Comparison of ENCODE assay signal across 16 cellular contexts in the genomic region with DNA sequence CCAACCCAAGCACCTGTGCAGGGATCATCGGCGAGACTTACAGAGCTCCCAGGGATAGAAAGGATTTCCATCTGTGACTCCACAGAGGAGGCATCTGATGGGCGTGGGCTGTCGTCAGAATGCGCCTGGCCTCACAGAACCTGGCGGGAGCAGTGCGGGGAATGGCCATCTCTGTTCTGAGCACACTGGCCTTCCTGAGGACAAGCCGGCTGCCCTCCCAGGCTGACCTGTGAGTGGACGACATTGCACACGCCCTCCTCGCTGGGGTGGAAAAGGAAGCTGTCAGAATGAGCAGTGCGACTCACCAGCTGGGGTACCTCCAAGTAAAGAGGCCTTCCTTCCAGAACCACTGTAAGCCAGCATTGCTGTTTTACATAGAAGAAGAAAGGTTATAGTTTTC.
DNase-seq lines count a peak whose midpoint lies in the region; ATAC-seq and TF ChIP-seq lines count a peak whose summit lies in the region.
"Had no signal": no experiment of that assay in that cellular context is flagged by ENCODE, and none has a peak within 500 bp of the region (broad histone marks: within the 10 kb centered on the region; RNA-seq: fewer than 3 reads in every experiment).

No MANE protein-coding gene starts in this region.

- TF ChIP-seq RAD21 in IMR-90 (IDR thresholded peaks at IDR 0.05; ENCODE audit: low read length) = no peak

- no peak overlapping the region for H4K8ac ChIP-seq in IMR-90 (ENCODE audit: low read depth in 2 of 2, low read length in 2 of 2)

- no peak overlapping the region for H4K5ac ChIP-seq in IMR-90 (ENCODE audit: low read depth, low read length)

- peak; percentile 68 for ATAC-seq in IMR-90 (ENCODE audit: low read depth)
- ATAC-seq: A549 had no signal

- BruUV-seq in IMR-90 (replicated peaks; lab: Mats Ljungman, UMichigan) = no TSS peak

- no peak overlapping the region for H3K27ac ChIP-seq in IMR-90 (ENCODE audit: insufficient read depth, low read length)
- H3K27ac ChIP-seq: A549 had no signal

- intact Hi-C loops in IMR-90 (cut with micrococcal nuclease) = no loop called here
- intact Hi-C loops in activated T-helper 1 cell treated with anti-CD3 and anti-CD28 coated beads, Interleukin-12 subunit alpha, Interleukin-12 subunit beta, Interleukin-2, Interleukin-4 antibody, amounts not matched to agents 30 ng/mL and 10 ng/mL and 1 ng/mL, durations not matched to agents 14 hours and 24 hours and 36 hours (cut with micrococcal nuclease) = no loop called here

- no peak overlapping the region for H3K4me3 Mint-ChIP-seq in endothelial cell (ENCODE audit: unreplicated experiment)
- no peak overlapping the region for H3K4me3 Mint-ChIP-seq in activated T-helper 1 cell treated with anti-CD3 and anti-CD28 coated beads, Interleukin-12 subunit alpha, Interleukin-12 subunit beta, Interleukin-2, Interleukin-4 antibody, amounts not matched to agents 30 ng/mL and 10 ng/mL and 1 ng/mL, durations not matched to agents 14 hours and 24 hours and 36 hours
- H3K4me3 Mint-ChIP-seq: B cell; CD4-positive, alpha-beta memory T cell; H9; IgD-negative memory B cell had no signal

- H2BK120ac ChIP-seq in IMR-90 (ENCODE audit: low read depth, low read length) = no peak overlapping the region

- H3K4me3 ChIP-seq in IMR-90 (ENCODE audit: insufficient read depth, low read depth, low read length) (no peak overlapping the region), fibroblast of mammary gland (ENCODE audit: control insufficient read depth, low read depth, low read length) (no peak overlapping the region)
- H3K4me3 ChIP-seq: A549 had no signal

- peaks cover 5% of the 10 kb centered on the region for H3K9me3 Mint-ChIP-seq in endothelial cell (ENCODE audit: unreplicated experiment)
- peaks cover 6% of the 10 kb centered on the region for H3K9me3 Mint-ChIP-seq in activated T-helper 1 cell treated with anti-CD3 and anti-CD28 coated beads, Interleukin-12 subunit alpha, Interleukin-12 subunit beta, Interleukin-2, Interleukin-4 antibody, amounts not matched to agents 30 ng/mL and 10 ng/mL and 1 ng/mL, durations not matched to agents 14 hours and 24 hours and 36 hours

- H2BK20ac ChIP-seq in IMR-90 (ENCODE audit: low read depth, low read length) = no peak overlapping the region

- H3K4me1 Mint-ChIP-seq in endothelial cell (ENCODE audit: unreplicated experiment) = peaks cover 21% of the 10 kb centered on the region
- H3K4me1 Mint-ChIP-seq in activated T-helper 1 cell treated with anti-CD3 and anti-CD28 coated beads, Interleukin-12 subunit alpha, Interleukin-12 subunit beta, Interleukin-2, Interleukin-4 antibody, amounts not matched to agents 30 ng/mL and 10 ng/mL and 1 ng/mL, durations not matched to agents 14 hours and 24 hours and 36 hours (ENCODE audit: low read depth) = peaks cover 5% of the 10 kb centered on the region
- H3K4me1 Mint-ChIP-seq: B cell had no signal

- H3K4ac ChIP-seq in IMR-90 (ENCODE audit: low read depth, low read length) = 0 out of 2 replicates have a peak overlapping the region, but pooled peaks have one; percentile 6

- peaks cover 2% of the 10 kb centered on the region; the same call in 1 of the 2 replicates for H3K4me1 ChIP-seq in IMR-90 (ENCODE audit: control insufficient read depth, insufficient read depth, low read length)
- H3K4me1 ChIP-seq: A549 had no signal

- POLR2A ChIA-PET in IMR-90 (lab: Charles Lee; ENCODE audit: unreplicated experiment) = no interaction called here

- WGBS in IMR-90 (ENCODE audit: extremely low coverage in 2 of 2, insufficient read length in 1 of 2), 2 experiments = 100% methylated on average over 1 of the region's 12 CpGs; no CpG with 5 or more reads in 1 of the 2 experiments

- TF ChIP-seq POLR2A in IMR-90 (IDR thresholded peaks at IDR 0.05; ENCODE audit: low read depth, low read length) = no peak

- peak overlapping the region; percentile 51; the same call in 1 of the 2 replicates for H2AK5ac ChIP-seq in IMR-90 (ENCODE audit: low read depth, low read length)

- H3K27ac Mint-ChIP-seq in endothelial cell (ENCODE audit: unreplicated experiment) = no peak overlapping the region
- H3K27ac Mint-ChIP-seq in activated T-helper 1 cell treated with anti-CD3 and anti-CD28 coated beads, Interleukin-12 subunit alpha, Interleukin-12 subunit beta, Interleukin-2, Interleukin-4 antibody, amounts not matched to agents 30 ng/mL and 10 ng/mL and 1 ng/mL, durations not matched to agents 14 hours and 24 hours and 36 hours = no peak overlapping the region
- H3K27ac Mint-ChIP-seq: B cell; CD4-positive, alpha-beta memory T cell; H9; IgD-negative memory B cell had no signal

- no peak overlapping the region for H2BK5ac ChIP-seq in IMR-90 (ENCODE audit: low read depth, low read length, poor library complexity, severe bottlenecking)

- peaks cover 2% of the 10 kb centered on the region; the same call in 1 of the 2 replicates for H3K27me3 ChIP-seq in IMR-90 (ENCODE audit: control insufficient read depth, insufficient read depth, low read length)

- H4K20me1 ChIP-seq in IMR-90 (ENCODE audit: insufficient read depth, low read length) = no peaks in the 10 kb centered on the region

- H2BK15ac ChIP-seq in IMR-90 (ENCODE audit: low read depth, low read length) = no peak overlapping the region

- dilution Hi-C loops in IMR-90 (cut with HindIII; ENCODE audit: low sequenced_read_pairs, unreplicated experiment) = no loop called here

- no peak overlapping the region for H3K9ac ChIP-seq in IMR-90 (ENCODE audit: low read depth, low read length)

- H3K79me1 ChIP-seq in IMR-90 (ENCODE audit: low read depth in 1 of 2, low read length in 2 of 2) = no peaks in the 10 kb centered on the region

- H3K36me3 Mint-ChIP-seq in endothelial cell (ENCODE audit: low read depth, unreplicated experiment) = peaks cover 9% of the 10 kb centered on the region
- no peaks in the 10 kb centered on the region for H3K36me3 Mint-ChIP-seq in activated T-helper 1 cell treated with anti-CD3 and anti-CD28 coated beads, Interleukin-12 subunit alpha, Interleukin-12 subunit beta, Interleukin-2, Interleukin-4 antibody, amounts not matched to agents 30 ng/mL and 10 ng/mL and 1 ng/mL, durations not matched to agents 14 hours and 24 hours and 36 hours (ENCODE audit: low read depth)
- H3K36me3 Mint-ChIP-seq: CD4-positive, alpha-beta memory T cell; IgD-negative memory B cell had no signal

- in situ Hi-C loops in IMR-90 (cut with MboI; ENCODE audit: low sequenced_read_pairs) = no loop called here

- no peak overlapping the region for H3K23ac ChIP-seq in IMR-90 (ENCODE audit: low read depth, low read length)

- H3K27me3 Mint-ChIP-seq in endothelial cell (ENCODE audit: unreplicated experiment) = no peaks in the 10 kb centered on the region
- peaks cover 14% of the 10 kb centered on the region for H3K27me3 Mint-ChIP-seq in activated T-helper 1 cell treated with anti-CD3 and anti-CD28 coated beads, Interleukin-12 subunit alpha, Interleukin-12 subunit beta, Interleukin-2, Interleukin-4 antibody, amounts not matched to agents 30 ng/mL and 10 ng/mL and 1 ng/mL, durations not matched to agents 14 hours and 24 hours and 36 hours (ENCODE audit: insufficient read depth)

- H4K91ac ChIP-seq in IMR-90 (ENCODE audit: insufficient read depth, low read depth, low read length) = no peak overlapping the region

- CTCF ChIA-PET in IMR-90 (lab: Yijun Ruan, JAX) = no interaction called here

- peaks cover 4% of the 10 kb centered on the region for H3K9me3 ChIP-seq in IMR-90 (ENCODE audit: control insufficient read depth, insufficient read depth, low read length)

- no peak overlapping the region for H3K18ac ChIP-seq in IMR-90 (ENCODE audit: low read depth, low read length)

- H3K4me2 ChIP-seq in IMR-90 (ENCODE audit: low read depth, low read length) = no peak overlapping the region
- H3K4me2 ChIP-seq: A549 had no signal

- peak overlapping the region; percentile 15 for H2AK9ac ChIP-seq in IMR-90 (replicated peaks; ENCODE audit: low read depth, low read length, poor library complexity)

- DNase-seq in NCI-H510A (lab: John Stamatoyannopoulos, UW) (peak; percentile 21), NCI-H510A treated with DMSO at 0.1 percent for 48 hours (lab: John Stamatoyannopoulos, UW) (no peak), IMR-90 (peak; percentile 71), fibroblast of mammary gland (ENCODE audit: low read depth) (peak; percentile 53), AG08396 (ENCODE audit: low spot score) (no peak), SHP77 treated with DMSO at 0.1 percent for 48 hours (lab: John Stamatoyannopoulos, UW) (no peak), endothelial cell (ENCODE audit: low spot score) (no peak)
- DNase-seq in activated T-helper 1 cell treated with anti-CD3 and anti-CD28 coated beads, Interleukin-12 subunit alpha, Interleukin-12 subunit beta, Interleukin-2, Interleukin-4 antibody, amounts not matched to agents 30 ng/mL and 10 ng/mL and 1 ng/mL, durations not matched to agents 14 hours and 24 hours and 36 hours (ENCODE audit: low spot score) = no peak
- DNase-seq: CD4-positive, alpha-beta memory T cell; H9; NCI-H1417; NCI-H2081; NCI-H2227 treated with DMSO at 0.1 percent for 48 hours had no signal

- H3K14ac ChIP-seq in IMR-90 (replicated peaks; ENCODE audit: low read depth, low read length) = no peak overlapping the region

- TF ChIP-seq CTCF in IMR-90 (conservative IDR thresholded peaks at IDR 0.05; ENCODE audit: low read depth, low read length) = no peak
- no peak for TF ChIP-seq CTCF in fibroblast of mammary gland (conservative IDR thresholded peaks at IDR 0.05; ENCODE audit: control insufficient read depth, insufficient read depth, low read depth, low read length)
- TF ChIP-seq CTCF in endothelial cell (IDR thresholded peaks at IDR 0.05; ENCODE audit: unreplicated experiment) = no peak

- peak overlapping the region; percentile 65 for H2AFZ ChIP-seq in IMR-90 (replicated peaks; ENCODE audit: low read length, poor library complexity)

- H3K56ac ChIP-seq in IMR-90 (ENCODE audit: extremely low read depth, insufficient read depth, low read length) = no peak overlapping the region

- peaks cover 3% of the 10 kb centered on the region; the same call in 1 of the 2 replicates for H3K9me1 ChIP-seq in IMR-90 (ENCODE audit: insufficient read depth, low read length)

- no peaks in the 10 kb centered on the region for H3K36me3 ChIP-seq in IMR-90 (ENCODE audit: control insufficient read depth, insufficient read depth, low read length)

TF ChIP-seq in IMR-90, 13 proteins besides CTCF, POLR2A, EP300 and RAD21 (continues in another document):
- TF ChIP-seq MXI1 (IDR thresholded peaks at IDR 0.05; ENCODE audit: borderline replicate concordance, low read depth, low read length) = no peak
- TF ChIP-seq BHLHE40 (IDR thresholded peaks at IDR 0.05; ENCODE audit: low read depth, low read length) = no peak
- TF ChIP-seq, protein P1, sequence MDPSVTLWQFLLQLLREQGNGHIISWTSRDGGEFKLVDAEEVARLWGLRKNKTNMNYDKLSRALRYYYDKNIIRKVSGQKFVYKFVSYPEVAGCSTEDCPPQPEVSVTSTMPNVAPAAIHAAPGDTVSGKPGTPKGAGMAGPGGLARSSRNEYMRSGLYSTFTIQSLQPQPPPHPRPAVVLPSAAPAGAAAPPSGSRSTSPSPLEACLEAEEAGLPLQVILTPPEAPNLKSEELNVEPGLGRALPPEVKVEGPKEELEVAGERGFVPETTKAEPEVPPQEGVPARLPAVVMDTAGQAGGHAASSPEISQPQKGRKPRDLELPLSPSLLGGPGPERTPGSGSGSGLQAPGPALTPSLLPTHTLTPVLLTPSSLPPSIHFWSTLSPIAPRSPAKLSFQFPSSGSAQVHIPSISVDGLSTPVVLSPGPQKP (IDR thresholded peaks at IDR 0.05; ENCODE audit: borderline replicate concordance, low read depth, low read length) = no peak

Comparison
In these comparisons a context has a peak if more than half of its experiments do, and no peak if none do; other contexts are left out.
1. DNase-seq: peak in NCI-H510A (single experiment), IMR-90 (single experiment) and fibroblast of mammary gland (single experiment); none in NCI-H510A treated with DMSO at 0.1 percent for 48 hours (single experiment), AG08396 (single experiment), SHP77 treated with DMSO at 0.1 percent for 48 hours (single experiment), endothelial cell (single experiment) and activated T-helper 1 cell treated with anti-CD3 and anti-CD28 coated beads, Interleukin-12 subunit alpha, Interleukin-12 subunit beta, Interleukin-2, Interleukin-4 antibody, amounts not matched to agents 30 ng/mL and 10 ng/mL and 1 ng/mL, durations not matched to agents 14 hours and 24 hours and 36 hours (single experiment).